Comparison of ENCODE assay signal across 1 cellular context in genomic region chr7:135644154-135644553, GRCh38.
TF ChIP-seq lines count a peak whose summit lies in the region.

No MANE protein-coding gene starts in this region.

TF ChIP-seq in K562, 482 proteins besides CTCF, POLR2A, EP300 and RAD21 (continued from another document and continues in another):
- TF ChIP-seq MGA (IDR thresholded peaks at IDR 0.05) (no peak), RFX5 (IDR thresholded peaks at IDR 0.05; ENCODE audit: low read depth, low read length) (no peak), TAF7 (tag; IDR thresholded peaks at IDR 0.05) (no peak), ARID3B (CRISPR knock-in tag; IDR thresholded peaks at IDR 0.05; ENCODE audit: borderline replicate concordance) (no peak), ATF1 (CRISPR knock-in tag; IDR thresholded peaks at IDR 0.05) (no peak), ATF1 (tag; IDR thresholded peaks at IDR 0.05) (no peak), GTF2E2 (tag; IDR thresholded peaks at IDR 0.05) (no peak), LEF1 (IDR thresholded peaks at IDR 0.05) (no peak), SMAD3 (CRISPR knock-in tag; conservative IDR thresholded peaks at IDR 0.05) (no peak), SRSF7 (optimal IDR thresholded peaks at IDR 0.05; ENCODE audit: low read depth, low read length) (no peak), HOXB6 (CRISPR knock-in tag; IDR thresholded peaks at IDR 0.05; ENCODE audit: borderline replicate concordance) (no peak), ZNF740 (CRISPR knock-in tag; IDR thresholded peaks at IDR 0.05) (no peak), ZNF740 (tag; IDR thresholded peaks at IDR 0.05) (no peak), RREB1 (CRISPR knock-in tag; IDR thresholded peaks at IDR 0.05) (no peak), MECOM (CRISPR knock-in tag; IDR thresholded peaks at IDR 0.05) (no peak), ZNF217 (CRISPR knock-in tag; IDR thresholded peaks at IDR 0.05) (no peak), ZMIZ1 (IDR thresholded peaks at IDR 0.05; ENCODE audit: low read depth in 2 of 2, low read length in 2 of 2) (no peak), CEBPB (tag; IDR thresholded peaks at IDR 0.05) (peak; percentile 90), TBL1XR1 (IDR thresholded peaks at IDR 0.05; ENCODE audit: low read length in 2 of 2) (no peak), ZNF583 (CRISPR knock-in tag; IDR thresholded peaks at IDR 0.05) (0 out of 2 replicates have a peak, but pooled peaks have one; percentile 30), SIN3A (IDR thresholded peaks at IDR 0.05; ENCODE audit: borderline replicate concordance in 2 of 2, control insufficient read depth in 1 of 2, low read depth in 2 of 2, low read length in 2 of 2) (no peak), BRD4 (IDR thresholded peaks at IDR 0.05) (no peak), POLR2G (IDR thresholded peaks at IDR 0.05; ENCODE audit: low read depth, low read length) (no peak), DPF2 (IDR thresholded peaks at IDR 0.05) (no peak), SREBF2 (CRISPR knock-in tag; IDR thresholded peaks at IDR 0.05) (no peak), ZKSCAN8 (CRISPR knock-in tag; IDR thresholded peaks at IDR 0.05) (no peak), ELF1 (tag; IDR thresholded peaks at IDR 0.05) (no peak), ZBED1 (IDR thresholded peaks at IDR 0.05) (no peak), ATF7 (IDR thresholded peaks at IDR 0.05) (0 out of 2 replicates have a peak, but pooled peaks have one; percentile 20), MAFF (IDR thresholded peaks at IDR 0.05; ENCODE audit: low read length) (no peak), ZNF655 (CRISPR knock-in tag; IDR thresholded peaks at IDR 0.05) (no peak), HDAC3 (IDR thresholded peaks at IDR 0.05; ENCODE audit: borderline replicate concordance, partially characterized antibody) (no peak), ZNF134 (CRISPR knock-in tag; conservative IDR thresholded peaks at IDR 0.05) (peak; percentile 35; the same call in 1 of the 2 replicates), ZNF551 (CRISPR knock-in tag; IDR thresholded peaks at IDR 0.05) (no peak)
